Comparison of ENCODE assay signal across 20 cellular contexts in the genomic region with DNA sequence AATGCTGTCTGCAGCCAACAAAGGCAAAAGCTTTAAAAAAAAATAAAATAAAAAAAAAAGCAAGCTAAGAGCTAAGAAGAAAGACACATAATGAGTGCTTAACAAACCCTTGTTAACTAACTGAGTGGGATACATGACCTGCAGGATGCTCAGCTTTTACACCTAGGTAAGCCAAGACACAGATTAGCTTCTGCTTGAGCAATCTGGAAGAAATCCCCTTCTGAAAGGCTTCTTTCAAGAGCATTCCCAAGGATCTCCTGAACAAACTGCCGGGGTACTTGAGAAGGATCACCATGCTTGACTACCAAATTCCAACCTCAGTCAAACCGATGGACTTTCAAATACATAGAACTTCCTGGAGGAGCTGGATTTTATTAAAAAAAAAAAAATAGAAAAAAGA.
DNase-seq lines count a peak whose midpoint lies in the region; TF ChIP-seq lines count a peak whose summit lies in the region.
"Had no signal": no experiment of that assay in that cellular context is flagged by ENCODE, and none has a peak within 500 bp of the region (broad histone marks: within the 10 kb centered on the region; RNA-seq: fewer than 3 reads in every experiment).

No MANE protein-coding gene starts in this region.

- no peak for TF ChIP-seq POLR2A in uterus (IDR thresholded peaks at IDR 0.05)

- intact Hi-C loops in uterus (cut with DNase I; ENCODE audit: low total_unique reads) (no loop called here), Calu3 (cut with micrococcal nuclease; ENCODE audit: unreplicated experiment) (no loop called here)

- H3K4me3 Mint-ChIP-seq in nephron (no peak overlapping the region), Calu3 (ENCODE audit: low read depth, unreplicated experiment) (no peak overlapping the region)

- H3K9me3 Mint-ChIP-seq in nephron (no peaks in the 10 kb centered on the region), Calu3 (ENCODE audit: low read depth, unreplicated experiment) (no peaks in the 10 kb centered on the region)

- peaks cover 5 to 7% of the 10 kb centered on the region in 2 donors for H3K4me1 ChIP-seq in uterus

- peaks cover 21% of the 10 kb centered on the region for H3K36me3 Mint-ChIP-seq in nephron (ENCODE audit: low read depth)
- H3K36me3 Mint-ChIP-seq in Calu3 (ENCODE audit: insufficient read depth, unreplicated experiment): peaks cover 4% of the 10 kb centered on the region

- DNase-seq in activated CD8-positive, alpha-beta memory T cell treated with anti-CD3 and anti-CD28 coated beads for 24 hours: peak; percentile 5
- no peak for DNase-seq in activated CD8-positive, alpha-beta memory T cell treated with anti-CD3 and anti-CD28 coated beads, Interleukin-2, amount 50 U/mL, for 48 hours
- DNase-seq in amniotic epithelial cell (ENCODE audit: low read depth) (peak; percentile 26), uterus (no peak), Calu3 (no peak), CD1c-positive myeloid dendritic cell (ENCODE audit: extremely low spot score) (no peak), RKO (ENCODE audit: low spot score) (no peak)
- DNase-seq: DMS79, Kasumi-1, MG63, NCI-H1417 treated with DMSO at 0.1 percent for 48 hours, NCI-H187, NCI-H2107, NCI-H446 treated with DMSO at 0.1 percent for 48 hours, NCI-H526 treated with DMSO at 0.1 percent for 48 hours, OCI-M1, SHP77 had no signal

- H3K27ac Mint-ChIP-seq in nephron (peak overlapping the region; percentile 48 to 92 (median 89)), Calu3 (ENCODE audit: unreplicated experiment) (no peak overlapping the region)

- no peak overlapping the region for H3K4me3 ChIP-seq in uterus
- H3K4me3 ChIP-seq: BLaER1 treated with 17β-estradiol and CSF1 and Interleukin-3, amounts not matched to agents 10 nM and 100 nM; MG63 had no signal

- H3K27me3 Mint-ChIP-seq in nephron (ENCODE audit: low read depth) (no peaks in the 10 kb centered on the region), Calu3 (ENCODE audit: unreplicated experiment) (no peaks in the 10 kb centered on the region)

- H3K27ac ChIP-seq in uterus: peak overlapping the region; percentile 93 to 95
- H3K27ac ChIP-seq: 22Rv1; BLaER1 treated with 17β-estradiol and CSF1 and Interleukin-3, amounts not matched to agents 10 nM and 100 nM had no signal

- BruUV-seq in Calu3 (replicated peaks; lab: Mats Ljungman, UMichigan): no TSS peak

- TF ChIP-seq CTCF in nephron (IDR thresholded peaks at IDR 0.05; ENCODE audit: unreplicated experiment in 3 of 3) (no peak), uterus (IDR thresholded peaks at IDR 0.05) (no peak), Calu3 (IDR thresholded peaks at IDR 0.05; ENCODE audit: unreplicated experiment) (no peak)

- peaks cover 68% of the 10 kb centered on the region for H3K4me1 Mint-ChIP-seq in nephron
- H3K4me1 Mint-ChIP-seq in Calu3 (ENCODE audit: low read depth, unreplicated experiment): peaks cover 13% of the 10 kb centered on the region

- no peaks in the 10 kb centered on the region for H3K9me3 ChIP-seq in uterus
- H3K9me3 ChIP-seq: BLaER1 treated with 17β-estradiol and CSF1 and Interleukin-3, amounts not matched to agents 10 nM and 100 nM; MG63 had no signal

- no peaks in the 10 kb centered on the region for H3K36me3 ChIP-seq in uterus
- H3K36me3 ChIP-seq: MG63 had no signal

- CTCF ChIA-PET in Calu3 (lab: Charles Lee): no interaction called here

- H3K27me3 ChIP-seq in uterus: no peaks in the 10 kb centered on the region
- H3K27me3 ChIP-seq: BLaER1 treated with 17β-estradiol and CSF1 and Interleukin-3, amounts not matched to agents 10 nM and 100 nM; MG63 had no signal

Comparison
In these comparisons a context has a peak if more than half of its experiments do, and no peak if none do; other contexts are left out.
1. DNase-seq: peak in activated CD8-positive, alpha-beta memory T cell treated with anti-CD3 and anti-CD28 coated beads for 24 hours (single experiment) and amniotic epithelial cell (single experiment); none in activated CD8-positive, alpha-beta memory T cell treated with anti-CD3 and anti-CD28 coated beads, Interleukin-2, amount 50 U/mL, for 48 hours (single experiment), uterus (0 of 2), Calu3 (single experiment), CD1c-positive myeloid dendritic cell (single experiment) and RKO (single experiment).